ENCODE assay signal across 16 cellular contexts in genomic region chr2:240990266-240990529, GRCh38.
"Had no signal": no experiment of that assay in that cellular context is flagged by ENCODE, and none has a peak within 500 bp of the region (broad histone marks: within the 10 kb centered on the region; RNA-seq: fewer than 3 reads in every experiment).

No MANE protein-coding gene starts in this region.

- H3K36me3 Mint-ChIP-seq: activated naive CD8-positive, alpha-beta T cell; naive thymus-derived CD4-positive, alpha-beta T cell had no signal

- H3K9me3 ChIP-seq: left lung, prostate gland, upper lobe of left lung had no signal

- H3K36me3 ChIP-seq: left lung, prostate gland, upper lobe of left lung, WERI-Rb-1 had no signal

- H3K27me3 ChIP-seq: hepatocyte, left lung, upper lobe of left lung had no signal

- H3K4me3 ChIP-seq: dorsolateral prefrontal cortex, hepatocyte, left lung, prostate gland, upper lobe of left lung had no signal

- H3K9me3 Mint-ChIP-seq: activated T-helper 1 cell treated with anti-CD3 and anti-CD28 coated beads, Interleukin-12 subunit alpha, Interleukin-12 subunit beta, Interleukin-2, Interleukin-4 antibody, amounts not matched to agents 30 ng/mL and 10 ng/mL and 1 ng/mL, durations not matched to agents 14 hours and 24 hours and 36 hours had no signal

- H3K27me3 Mint-ChIP-seq: activated naive CD8-positive, alpha-beta T cell; stimulated activated naive CD8-positive, alpha-beta T cell treated with anti-CD3 and anti-CD28 coated beads, Interleukin-15, amount 100 ng/mL, for 72 hours had no signal

- H3K27ac Mint-ChIP-seq: activated naive CD8-positive, alpha-beta T cell; activated T-helper 1 cell treated with anti-CD3 and anti-CD28 coated beads, Interleukin-12 subunit alpha, Interleukin-12 subunit beta, Interleukin-2, Interleukin-4 antibody, amounts not matched to agents 30 ng/mL and 10 ng/mL and 1 ng/mL, durations not matched to agents 14 hours and 24 hours and 36 hours had no signal

- H3K4me3 Mint-ChIP-seq: activated naive CD8-positive, alpha-beta T cell; activated T-helper 1 cell treated with anti-CD3 and anti-CD28 coated beads, Interleukin-12 subunit alpha, Interleukin-12 subunit beta, Interleukin-2, Interleukin-4 antibody, amounts not matched to agents 30 ng/mL and 10 ng/mL and 1 ng/mL, durations not matched to agents 14 hours and 24 hours and 36 hours; naive thymus-derived CD4-positive, alpha-beta T cell; stimulated activated naive CD8-positive, alpha-beta T cell treated with anti-CD3 and anti-CD28 coated beads, Interleukin-15, amount 100 ng/mL, for 72 hours had no signal

- H3K27ac ChIP-seq: hepatocyte, left lung, WERI-Rb-1 had no signal

- ATAC-seq: naive thymus-derived CD4-positive, alpha-beta T cell; right cardiac atrium had no signal

- DNase-seq: activated CD4-positive, alpha-beta T cell treated with anti-CD3 and anti-CD28 coated beads for 1 hour; central memory CD4-positive, alpha-beta T cell; mammary epithelial cell; naive thymus-derived CD4-positive, alpha-beta T cell; stimulated activated CD4-positive, alpha-beta T cell treated with anti-CD3 and anti-CD28 coated beads, Interleukin-15, amount 100 ng/mL, for 24 hours; stimulated activated CD4-positive, alpha-beta T cell treated with anti-CD3 and anti-CD28 coated beads, Interleukin-2, amount 100 ng/mL, for 48 hours; stimulated activated naive CD8-positive, alpha-beta T cell treated with anti-CD3 and anti-CD28 coated beads, Interleukin-15, amount 100 ng/mL, for 72 hours had no signal
